8 cellular contexts compared by ENCODE assay signal in genomic region chr5:142539154-142539740, GRCh38.
"Had no signal": no experiment of that assay in that cellular context is flagged by ENCODE, and none has a peak within 500 bp of the region (broad histone marks: within the 10 kb centered on the region; RNA-seq: fewer than 3 reads in every experiment).

No MANE protein-coding gene starts in this region.

- H3K27ac Mint-ChIP-seq: H9, IgD-negative memory B cell had no signal

- H3K4me3 Mint-ChIP-seq: H9, IgD-negative memory B cell had no signal

- H3K36me3 Mint-ChIP-seq: IgD-negative memory B cell had no signal

- H2AFZ ChIP-seq: GM23248 had no signal

- H3K27ac ChIP-seq: GM23248 had no signal

- DNase-seq: GM23248, H9, HCEC 1CT, KG1 had no signal

- H3K9ac ChIP-seq: GM23248 had no signal

- H3K4me3 ChIP-seq: GM23248 had no signal

- FAIRE-seq: H1, H54, HTR-8/SVneo had no signal

- H3K4me1 Mint-ChIP-seq: IgD-negative memory B cell had no signal
